In the genomic region with DNA sequence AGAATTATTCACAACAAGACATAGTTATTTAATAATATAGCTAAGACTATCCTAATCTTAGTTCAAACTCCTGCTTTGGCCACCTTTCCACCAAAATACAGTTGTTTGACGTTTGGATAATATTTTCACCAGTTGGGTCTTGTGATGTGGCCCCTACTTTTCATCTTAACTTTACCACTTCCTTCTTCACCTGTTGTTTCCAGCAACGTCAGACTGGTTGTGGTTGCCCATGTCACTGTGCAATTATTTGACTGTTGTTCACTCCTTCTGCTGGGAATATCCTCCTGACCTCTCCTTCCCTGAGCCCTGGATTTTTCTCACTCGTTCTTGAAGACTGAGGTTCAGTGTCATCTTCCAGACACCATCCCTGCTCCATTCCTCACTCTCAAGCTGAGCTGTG, we compare ENCODE assay signal across 15 cellular contexts.
A peak's percentile ranks its signal among the peaks of the same experiment; 100 is the strongest.
DNase-seq lines count a peak whose midpoint lies in the region; ATAC-seq and TF ChIP-seq lines count a peak whose summit lies in the region.
"Had no signal": no experiment of that assay in that cellular context is flagged by ENCODE, and none has a peak within 500 bp of the region (broad histone marks: within the 10 kb centered on the region; RNA-seq: fewer than 3 reads in every experiment).

No MANE protein-coding gene starts in this region.

- CTCF ChIA-PET in activated CD8-positive, alpha-beta T cell treated with anti-CD3 and anti-CD28 coated beads for 36 hours (lab: Charles Lee), result interaction anchor here (0.5 kb wide), 1 partner anchor 248 kb away, joined by 3 read pairs; no protein-coding TSS in a partner anchor

- H3K27ac Mint-ChIP-seq in activated naive CD8-positive, alpha-beta T cell treated with anti-CD3 and anti-CD28 coated beads, Interleukin-2, amount 10 ng/mL, durations not matched to agents 7 days and 5 days, result no peak overlapping the region
- H3K27ac Mint-ChIP-seq in activated naive CD8-positive, alpha-beta T cell treated with anti-CD3 and anti-CD28 coated beads, Interleukin-2, amount 50 U/mL, for 24 hours, result no peak overlapping the region
- no peak overlapping the region for H3K27ac Mint-ChIP-seq in activated CD8-positive, alpha-beta T cell treated with anti-CD3 and anti-CD28 coated beads for 36 hours

- H3K4me3 ChIP-seq in thyroid gland (replicated peaks in 1 of 3), result no peak overlapping the region
- H3K4me3 ChIP-seq: BLaER1 had no signal

- H3K27ac ChIP-seq in KOPT-K1 (ENCODE audit: low read depth, low read length, poor library complexity, severe bottlenecking) (peak overlapping the region; percentile 59), thyroid gland (no peak overlapping the region)
- H3K27ac ChIP-seq: BLaER1 had no signal

- H3K36me3 ChIP-seq in KOPT-K1 (ENCODE audit: insufficient read depth, low read length) (no peaks in the 10 kb centered on the region), thyroid gland (no peaks in the 10 kb centered on the region)
- H3K36me3 ChIP-seq: BLaER1 had no signal

- H3K9me3 ChIP-seq in KOPT-K1 (ENCODE audit: insufficient read depth, low read length, poor library complexity, severe bottlenecking) (no peaks in the 10 kb centered on the region), thyroid gland (no peaks in the 10 kb centered on the region)
- H3K9me3 ChIP-seq: BLaER1 had no signal

- peaks cover 14% of the 10 kb centered on the region for H3K4me1 Mint-ChIP-seq in activated naive CD8-positive, alpha-beta T cell treated with anti-CD3 and anti-CD28 coated beads, Interleukin-2, amount 10 ng/mL, durations not matched to agents 7 days and 5 days
- H3K4me1 Mint-ChIP-seq in activated naive CD8-positive, alpha-beta T cell treated with anti-CD3 and anti-CD28 coated beads, Interleukin-2, amount 50 U/mL, for 24 hours, result peaks cover 13% of the 10 kb centered on the region
- H3K4me1 Mint-ChIP-seq in activated CD8-positive, alpha-beta T cell treated with anti-CD3 and anti-CD28 coated beads for 36 hours (ENCODE audit: low read depth), result peaks cover 13% of the 10 kb centered on the region

- H3K9me3 Mint-ChIP-seq in activated naive CD8-positive, alpha-beta T cell treated with anti-CD3 and anti-CD28 coated beads, Interleukin-2, amount 10 ng/mL, durations not matched to agents 7 days and 5 days, result no peaks in the 10 kb centered on the region
- H3K9me3 Mint-ChIP-seq in activated naive CD8-positive, alpha-beta T cell treated with anti-CD3 and anti-CD28 coated beads, Interleukin-2, amount 50 U/mL, for 24 hours, result no peaks in the 10 kb centered on the region
- H3K9me3 Mint-ChIP-seq in activated CD8-positive, alpha-beta T cell treated with anti-CD3 and anti-CD28 coated beads for 36 hours, result no peaks in the 10 kb centered on the region

- peaks cover 0 to 3% of the 10 kb centered on the region in 2 donors for H3K4me1 ChIP-seq in thyroid gland
- H3K4me1 ChIP-seq: BLaER1 had no signal

- peak overlapping the region; percentile 7 for H3K4me3 Mint-ChIP-seq in activated naive CD8-positive, alpha-beta T cell treated with anti-CD3 and anti-CD28 coated beads, Interleukin-2, amount 10 ng/mL, durations not matched to agents 7 days and 5 days
- H3K4me3 Mint-ChIP-seq in activated naive CD8-positive, alpha-beta T cell treated with anti-CD3 and anti-CD28 coated beads, Interleukin-2, amount 50 U/mL, for 24 hours, result no peak overlapping the region
- no peak overlapping the region for H3K4me3 Mint-ChIP-seq in activated CD8-positive, alpha-beta T cell treated with anti-CD3 and anti-CD28 coated beads for 36 hours

- no peak for TF ChIP-seq CTCF in activated CD8-positive, alpha-beta T cell treated with anti-CD3 and anti-CD28 coated beads for 36 hours (IDR thresholded peaks at IDR 0.05)
- TF ChIP-seq CTCF in thyroid gland (IDR thresholded peaks at IDR 0.05), result no peak

- peaks cover 6% of the 10 kb centered on the region for H3K27me3 Mint-ChIP-seq in activated naive CD8-positive, alpha-beta T cell treated with anti-CD3 and anti-CD28 coated beads, Interleukin-2, amount 10 ng/mL, durations not matched to agents 7 days and 5 days
- peaks cover 4% of the 10 kb centered on the region for H3K27me3 Mint-ChIP-seq in activated naive CD8-positive, alpha-beta T cell treated with anti-CD3 and anti-CD28 coated beads, Interleukin-2, amount 50 U/mL, for 24 hours
- no peaks in the 10 kb centered on the region for H3K27me3 Mint-ChIP-seq in activated CD8-positive, alpha-beta T cell treated with anti-CD3 and anti-CD28 coated beads for 36 hours

- no peaks in the 10 kb centered on the region for H3K27me3 ChIP-seq in thyroid gland
- H3K27me3 ChIP-seq: BLaER1 had no signal

- WGBS in thyroid gland, 2 donors, result 80 to 89% methylated on average over 3 of the region's 3 CpGs

- no peak for TF ChIP-seq POLR2A in thyroid gland (IDR thresholded peaks at IDR 0.05)

- intact Hi-C loops in activated CD8-positive, alpha-beta T cell treated with anti-CD3 and anti-CD28 coated beads for 36 hours (cut with micrococcal nuclease), result no loop called here
- intact Hi-C loops in thyroid gland (cut with DNase I), result no loop called here

- DNase-seq in activated naive CD8-positive, alpha-beta T cell treated with anti-CD3 and anti-CD28 coated beads, Interleukin-2, amount 10 ng/mL, durations not matched to agents 7 days and 5 days, result no peak
- DNase-seq in activated naive CD8-positive, alpha-beta T cell treated with anti-CD3 and anti-CD28 coated beads, Interleukin-2, amount 50 U/mL, for 24 hours, result no peak
- DNase-seq in activated CD8-positive, alpha-beta T cell treated with anti-CD3 and anti-CD28 coated beads for 36 hours, result peak; percentile 12
- DNase-seq in thyroid gland (no peak), NCI-H82 (lab: John Stamatoyannopoulos, UW) (no peak)
- DNase-seq: GOT3, NCI-H1417, NCI-H187, NCI-H2107, NCI-H2227 treated with DMSO at 0.1 percent for 48 hours, NCI-H510A treated with DMSO at 0.1 percent for 48 hours had no signal

- peak; percentile 50 for ATAC-seq in activated naive CD8-positive, alpha-beta T cell treated with anti-CD3 and anti-CD28 coated beads, Interleukin-2, amount 10 ng/mL, durations not matched to agents 7 days and 5 days (ENCODE audit: low read depth)
- no peak for ATAC-seq in activated naive CD8-positive, alpha-beta T cell treated with anti-CD3 and anti-CD28 coated beads, Interleukin-2, amount 50 U/mL, for 24 hours
- no peak for ATAC-seq in activated CD8-positive, alpha-beta T cell treated with anti-CD3 and anti-CD28 coated beads for 36 hours
- no peak for ATAC-seq in GM18858 (IDR thresholded peaks at IDR 0.05; ENCODE audit: unreplicated experiment)
- ATAC-seq: HCT116 had no signal

- H3K36me3 Mint-ChIP-seq in activated naive CD8-positive, alpha-beta T cell treated with anti-CD3 and anti-CD28 coated beads, Interleukin-2, amount 10 ng/mL, durations not matched to agents 7 days and 5 days, result no peaks in the 10 kb centered on the region
- H3K36me3 Mint-ChIP-seq in activated naive CD8-positive, alpha-beta T cell treated with anti-CD3 and anti-CD28 coated beads, Interleukin-2, amount 50 U/mL, for 24 hours (ENCODE audit: low read depth), result no peaks in the 10 kb centered on the region
- no peaks in the 10 kb centered on the region for H3K36me3 Mint-ChIP-seq in activated CD8-positive, alpha-beta T cell treated with anti-CD3 and anti-CD28 coated beads for 36 hours (ENCODE audit: low read depth)

- POLR2A ChIA-PET in activated naive CD8-positive, alpha-beta T cell treated with anti-CD3 and anti-CD28 coated beads, Interleukin-2, amount 10 ng/mL, durations not matched to agents 7 days and 5 days (lab: Charles Lee), result no interaction called here
- POLR2A ChIA-PET in activated CD8-positive, alpha-beta T cell treated with anti-CD3 and anti-CD28 coated beads for 36 hours (lab: Charles Lee), result no interaction called here
